26 cellular contexts compared by ENCODE assay signal in the genomic region with DNA sequence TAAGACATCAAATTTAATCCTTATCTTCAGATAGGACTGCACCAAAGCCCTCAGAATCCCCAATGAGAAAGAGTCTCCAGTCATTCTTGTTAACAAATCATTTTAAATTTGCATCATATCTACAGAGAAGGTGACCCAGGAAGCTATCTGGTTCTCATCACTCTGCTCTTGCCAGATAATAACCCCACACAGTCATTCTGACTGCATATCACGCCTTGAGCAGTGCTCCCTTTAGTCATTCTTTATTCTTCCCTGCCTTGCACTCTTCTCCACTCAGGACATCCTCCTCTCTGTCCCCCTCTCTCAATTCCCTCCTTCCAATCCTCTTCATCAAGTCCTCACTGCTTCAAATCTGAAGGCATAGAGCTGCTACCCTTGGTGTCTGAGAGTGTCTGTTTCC.
"Had no signal": no experiment of that assay in that cellular context is flagged by ENCODE, and none has a peak within 500 bp of the region (broad histone marks: within the 10 kb centered on the region; RNA-seq: fewer than 3 reads in every experiment).

No MANE protein-coding gene starts in this region.

- DNase-seq: natural killer cell; occipital lobe; ovary; posterior cingulate gyrus; psoas muscle; right cardiac atrium; right lobe of liver; sigmoid colon; small intestine; stimulated activated CD4-positive, alpha-beta T cell treated with anti-CD3 and anti-CD28 coated beads, Interleukin-15, amount 100 ng/mL, for 24 hours; stimulated activated CD4-positive, alpha-beta T cell treated with anti-CD3 and anti-CD28 coated beads, Interleukin-4, amount 100 ng/mL, for 1 hour; stimulated activated CD4-positive, alpha-beta T cell treated with anti-CD3 and anti-CD28 coated beads, Interleukin-4, amount 100 ng/mL, for 4 hours; stimulated activated CD8-positive, alpha-beta memory T cell treated with anti-CD3 and anti-CD28 coated beads, Interleukin-4, amount 100 ng/mL, for 48 hours; stimulated activated naive CD4-positive, alpha-beta T cell; stimulated activated naive CD8-positive, alpha-beta T cell treated with anti-CD3 and anti-CD28 coated beads, Interleukin-15, amount 100 ng/mL, for 72 hours; stimulated activated naive CD8-positive, alpha-beta T cell treated with anti-CD3 and anti-CD28 coated beads, Interleukin-15, Interleukin-2, amounts not matched to agents 100 U/mL and 50 U/mL, for 24 hours; substantia nigra; testis; tibial artery; transverse colon; upper lobe of right lung; uterus had no signal

- H3K4me3 ChIP-seq: neural progenitor cell, ovary, psoas muscle, right lobe of liver, sigmoid colon, suprapubic skin, testis, tibial artery, transverse colon, upper lobe of right lung, uterus had no signal

- H3K9me3 ChIP-seq: ovary, psoas muscle, right lobe of liver, sigmoid colon, suprapubic skin, testis, transverse colon, upper lobe of right lung, uterus had no signal

- ATAC-seq: natural killer cell; psoas muscle; right cardiac atrium; right lobe of liver; stimulated activated memory B cell treated with anti-CD40 and anti-IgM and Interleukin-4, amounts not matched to agents 10 μg/mL and 1 μg/mL and 100 μg/mL, for 72 hours; stimulated activated naive CD8-positive, alpha-beta T cell treated with anti-CD3 and anti-CD28 coated beads, Interleukin-15, amount 100 ng/mL, for 72 hours; stimulated activated naive CD8-positive, alpha-beta T cell treated with anti-CD3 and anti-CD28 coated beads, Interleukin-15, Interleukin-2, amounts not matched to agents 100 U/mL and 50 U/mL, for 24 hours; upper lobe of right lung had no signal

- H3K27ac ChIP-seq: neural progenitor cell, ovary, parathyroid adenoma, psoas muscle, right lobe of liver, sigmoid colon, suprapubic skin, testis, tibial artery, transverse colon, upper lobe of right lung, uterus had no signal

- H3K4me1 ChIP-seq: neural progenitor cell, parathyroid adenoma, psoas muscle, right lobe of liver, sigmoid colon, suprapubic skin, tibial artery, transverse colon, upper lobe of right lung, uterus had no signal

- H3K27me3 ChIP-seq: neural progenitor cell, ovary, right lobe of liver, sigmoid colon, suprapubic skin, testis, tibial artery, transverse colon, upper lobe of right lung, uterus had no signal

- H3K36me3 ChIP-seq: neural progenitor cell, ovary, right lobe of liver, sigmoid colon, suprapubic skin, tibial artery, transverse colon, upper lobe of right lung, uterus had no signal
